In genomic region chr12:28222081-28222700, GRCh38 we compare ENCODE assay signal across 1 cellular context.
A peak's percentile ranks its signal among the peaks of the same experiment; 100 is the strongest.
TF ChIP-seq lines count a peak whose summit lies in the region.

No MANE protein-coding gene starts in this region.

TF ChIP-seq in GM12878, 131 proteins besides CTCF, POLR2A, EP300 and RAD21:
- TF ChIP-seq CEBPZ (IDR thresholded peaks at IDR 0.05; ENCODE audit: low read depth, low read length) (no peak), RUNX3 (IDR thresholded peaks at IDR 0.05; ENCODE audit: low read length) (peak; percentile 56; the same call in 1 of the 2 replicates), RELB (IDR thresholded peaks at IDR 0.05; ENCODE audit: low read depth) (no peak)
TF ChIP-seq in GM12878: peak in this region for 1.
